ENCODE assay signal across 29 cellular contexts in genomic region chr15:67922106-67922505, GRCh38.
"Had no signal": no experiment of that assay in that cellular context is flagged by ENCODE, and none has a peak within 500 bp of the region (broad histone marks: within the 10 kb centered on the region; RNA-seq: fewer than 3 reads in every experiment).

No MANE protein-coding gene starts in this region.

- H3K27ac ChIP-seq: neural progenitor cell, neutrophil, parathyroid adenoma, psoas muscle, skin epidermis, upper lobe of right lung had no signal

- H3K36me3 Mint-ChIP-seq: mesothelial cell of epicardium; natural killer cell; neural progenitor cell; stimulated activated effector memory CD8-positive, alpha-beta T cell treated with anti-CD3 and anti-CD28 coated beads, Interleukin-12 subunit alpha, Interleukin-12 subunit beta, amount 100 ng/mL, for 72 hours had no signal

- H3K9me3 Mint-ChIP-seq: natural killer cell; stimulated activated effector memory CD8-positive, alpha-beta T cell treated with anti-CD3 and anti-CD28 coated beads, Interleukin-12 subunit alpha, Interleukin-12 subunit beta, amount 100 ng/mL, for 72 hours had no signal

- H3K4me2 ChIP-seq: neural progenitor cell had no signal

- H2AFZ ChIP-seq: neural progenitor cell, parathyroid adenoma had no signal

- ATAC-seq: natural killer cell; psoas muscle; sciatic nerve; stimulated activated effector memory CD8-positive, alpha-beta T cell treated with anti-CD3 and anti-CD28 coated beads, Interleukin-12 subunit alpha, Interleukin-12 subunit beta, amount 100 ng/mL, for 72 hours; stimulated activated naive CD8-positive, alpha-beta T cell treated with anti-CD3 and anti-CD28 coated beads, Interleukin-15, amount 100 ng/mL, for 72 hours; upper lobe of right lung had no signal

- H3K27ac Mint-ChIP-seq: mesothelial cell of epicardium; naive B cell; natural killer cell; nephron progenitor cell; stimulated activated effector memory CD8-positive, alpha-beta T cell treated with anti-CD3 and anti-CD28 coated beads, Interleukin-12 subunit alpha, Interleukin-12 subunit beta, amount 100 ng/mL, for 72 hours; stimulated activated naive CD8-positive, alpha-beta T cell treated with anti-CD3 and anti-CD28 coated beads, Interleukin-15, amount 100 ng/mL, for 72 hours had no signal

- DNase-seq: head of caudate nucleus; hypothalamus; islet precursor cell; left ventricle myocardium inferior; mesendoderm; naive B cell; natural killer cell; nephron progenitor cell; occipital lobe; psoas muscle; stimulated activated CD4-positive, alpha-beta T cell treated with anti-CD3 and anti-CD28 coated beads, Interleukin-12 subunit alpha, Interleukin-12 subunit beta, amount 100 ng/mL, for 4 hours; stimulated activated CD4-positive, alpha-beta T cell treated with anti-CD3 and anti-CD28 coated beads, Interleukin-15, amount 100 ng/mL, for 24 hours; stimulated activated CD4-positive, alpha-beta T cell treated with anti-CD3 and anti-CD28 coated beads, Interleukin-2, amount 100 ng/mL, for 24 hours; stimulated activated CD4-positive, alpha-beta T cell treated with anti-CD3 and anti-CD28 coated beads, Interleukin-4, amount 100 ng/mL, for 1 hour; stimulated activated naive CD4-positive, alpha-beta T cell treated with Interleukin-2 at 50 U/mL for 16 hours; stimulated activated naive CD8-positive, alpha-beta T cell treated with anti-CD3 and anti-CD28 coated beads, Interleukin-15, amount 100 ng/mL, for 72 hours; substantia nigra; tibial artery; trophoblast cell; upper lobe of right lung had no signal

- H3K4me1 ChIP-seq: parathyroid adenoma had no signal

- H3K4me1 Mint-ChIP-seq: naive B cell; natural killer cell; stimulated activated effector memory CD8-positive, alpha-beta T cell treated with anti-CD3 and anti-CD28 coated beads, Interleukin-12 subunit alpha, Interleukin-12 subunit beta, amount 100 ng/mL, for 72 hours; stimulated activated naive CD8-positive, alpha-beta T cell treated with anti-CD3 and anti-CD28 coated beads, Interleukin-15, amount 100 ng/mL, for 72 hours had no signal

- H3K9ac ChIP-seq: neural progenitor cell, parathyroid adenoma had no signal

- FAIRE-seq: urothelium cell line had no signal

- H3K27me3 Mint-ChIP-seq: naive B cell; stimulated activated naive CD8-positive, alpha-beta T cell treated with anti-CD3 and anti-CD28 coated beads, Interleukin-15, amount 100 ng/mL, for 72 hours had no signal

- H3K4me3 ChIP-seq: left ventricle myocardium inferior, lung, neural progenitor cell, psoas muscle, skin epidermis, tibial artery, upper lobe of right lung had no signal

- H3K9me3 ChIP-seq: left ventricle myocardium inferior, psoas muscle, tibial artery, upper lobe of right lung had no signal

- H3K36me3 ChIP-seq: left ventricle myocardium inferior, neural progenitor cell, neutrophil, tibial artery, upper lobe of right lung had no signal

- H3K79me2 ChIP-seq: parathyroid adenoma had no signal

- H3K27me3 ChIP-seq: neural progenitor cell, neutrophil, tibial artery, upper lobe of right lung had no signal

- H3K4me3 Mint-ChIP-seq: mesothelial cell of epicardium; naive B cell; natural killer cell; nephron progenitor cell; neural progenitor cell; stimulated activated effector memory CD8-positive, alpha-beta T cell treated with anti-CD3 and anti-CD28 coated beads, Interleukin-12 subunit alpha, Interleukin-12 subunit beta, amount 100 ng/mL, for 72 hours; stimulated activated naive CD8-positive, alpha-beta T cell treated with anti-CD3 and anti-CD28 coated beads, Interleukin-15, amount 100 ng/mL, for 72 hours had no signal
